In genomic region chr21:43209575-43210453, GRCh38 we compare ENCODE assay signal across 12 cellular contexts. TPM values are rescaled to one million over a fixed set of nuclear protein-coding genes. Genes with fewer than 3 reads are reported as not detected.
DNase-seq lines count a peak whose midpoint lies in the region; ATAC-seq, FAIRE-seq and TF ChIP-seq lines count a peak whose summit lies in the region.
"Had no signal": no experiment of that assay in that cellular context is flagged by ENCODE, and none has a peak within 500 bp of the region (broad histone marks: within the 10 kb centered on the region; RNA-seq: fewer than 3 reads in every experiment).

No MANE protein-coding gene starts in this region.

- intact Hi-C loops in MCF 10A (cut with micrococcal nuclease) (no loop called here), mammary epithelial cell (cut with micrococcal nuclease) (no loop called here), HepG2 (cut with micrococcal nuclease; ENCODE audit: unreplicated experiment) (no loop called here)

- FAIRE-seq in HepG2 (lab: Jason Lieb, UNC) = peak; percentile 37

- H3K27ac Mint-ChIP-seq in MCF 10A (ENCODE audit: low read depth, unreplicated experiment) = peak overlapping the region; percentile 6
- H3K27ac Mint-ChIP-seq: dendritic cell treated with granulocyte-macrophage colony-stimulating factor and Interleukin-4, amounts not matched to agents 40 ng/mL and 50 ng/mL, for 4 days; natural killer cell had no signal

- ATAC-seq in HepG2 = peak; percentile 77
- ATAC-seq: natural killer cell had no signal

- H2AFZ ChIP-seq in mammary epithelial cell (ENCODE audit: low read depth, low read length) (no peak overlapping the region), HepG2 (ENCODE audit: low read length) (no peak overlapping the region)

- H3K9me3 Mint-ChIP-seq in MCF 10A (ENCODE audit: unreplicated experiment) = no peaks in the 10 kb centered on the region
- H3K9me3 Mint-ChIP-seq: dendritic cell treated with granulocyte-macrophage colony-stimulating factor and Interleukin-4, amounts not matched to agents 40 ng/mL and 50 ng/mL, for 4 days; natural killer cell had no signal

- CTCF ChIA-PET in MCF 10A (lab: Yijun Ruan, JAX) (no interaction called here), mammary epithelial cell (lab: Charles Lee; ENCODE audit: low non-redundant PET) (no interaction called here), HepG2 (lab: Yijun Ruan, JAX; ENCODE audit: low intra/inter-chr PET ratio, low total read pairs) (interaction anchor here (2.9 kb wide), 1 partner anchor 437 kb away, joined by 12 read pairs; no protein-coding TSS in a partner anchor)

- H3K4me3 Mint-ChIP-seq in MCF 10A (ENCODE audit: unreplicated experiment) = no peak overlapping the region
- H3K4me3 Mint-ChIP-seq: dendritic cell treated with granulocyte-macrophage colony-stimulating factor and Interleukin-4, amounts not matched to agents 40 ng/mL and 50 ng/mL, for 4 days; natural killer cell had no signal

- POLR2A ChIA-PET in MCF 10A (lab: Yijun Ruan, JAX) (no interaction called here), HepG2 (lab: Yijun Ruan, JAX) (interaction anchor here (1.0 to 2.5 kb wide), 5 partner anchors 16 to 136 kb away, joined by 3 to 17 read pairs (median 4); no protein-coding TSS in a partner anchor)

- no peaks in the 10 kb centered on the region for H3K4me1 Mint-ChIP-seq in MCF 10A (ENCODE audit: insufficient read depth, unreplicated experiment)

- H3K9ac ChIP-seq in mammary epithelial cell (ENCODE audit: insufficient read depth, low read length) = no peak overlapping the region
- H3K9ac ChIP-seq in HepG2 (ENCODE audit: insufficient read depth, low read depth, low read length) = peak overlapping the region; percentile 50

- no peaks in the 10 kb centered on the region for H3K36me3 Mint-ChIP-seq in MCF 10A (ENCODE audit: insufficient read depth, unreplicated experiment)
- H3K36me3 Mint-ChIP-seq: natural killer cell had no signal

- H3K9me3 ChIP-seq in mammary epithelial cell (replicated peaks; ENCODE audit: insufficient read depth, low read length) = no peaks in the 10 kb centered on the region
- no peaks in the 10 kb centered on the region for H3K9me3 ChIP-seq in HepG2 (ENCODE audit: low read length)

- H3K27me3 ChIP-seq in mammary epithelial cell (ENCODE audit: insufficient read depth, low read length) = no peaks in the 10 kb centered on the region
- H3K27me3 ChIP-seq in HepG2 (ENCODE audit: control insufficient read depth in 1 of 2, insufficient read depth in 2 of 2, low read length in 2 of 2) = no peaks in the 10 kb centered on the region

- no peak overlapping the region for H3K4me2 ChIP-seq in mammary epithelial cell (ENCODE audit: insufficient read depth, low read depth, low read length)
- H3K4me2 ChIP-seq in HepG2 (ENCODE audit: low read depth, low read length) = peak overlapping the region; percentile 75

- H3K79me2 ChIP-seq in mammary epithelial cell (ENCODE audit: insufficient read depth, low read length) = no peaks in the 10 kb centered on the region
- H3K79me2 ChIP-seq in HepG2 (ENCODE audit: insufficient read depth, low read length) = no peaks in the 10 kb centered on the region

- TF ChIP-seq EP300 in HepG2 (IDR thresholded peaks at IDR 0.05; ENCODE audit: low read depth in 2 of 2, low read length in 2 of 2) (no peak), HepG2 (CRISPR knock-in tag; IDR thresholded peaks at IDR 0.05; ENCODE audit: borderline replicate concordance) (0 out of 2 replicates have a peak, but pooled peaks have one; percentile 39)

- no peak for TF ChIP-seq CTCF in MCF 10A (IDR thresholded peaks at IDR 0.05; ENCODE audit: unreplicated experiment)
- TF ChIP-seq CTCF in mammary epithelial cell (conservative IDR thresholded peaks at IDR 0.05 in 1 of 2, IDR thresholded peaks at IDR 0.05 in 1 of 2; ENCODE audit: extremely low read depth in 1 of 2, insufficient read depth in 1 of 2, low read depth in 1 of 2, low read length in 2 of 2) = no peak
- no peak for TF ChIP-seq CTCF in HepG2 (CRISPR knock-in tag; IDR thresholded peaks at IDR 0.05)

- no TSS peak for BruUV-seq in MCF 10A (replicated peaks; lab: Mats Ljungman, UMichigan)
- BruUV-seq in mammary epithelial cell (replicated peaks; lab: Mats Ljungman, UMichigan) = no TSS peak
- no TSS peak for BruUV-seq in HepG2 (replicated peaks; lab: Mats Ljungman, UMichigan)

- H3K27ac ChIP-seq in mammary epithelial cell (ENCODE audit: insufficient read depth, low read depth, low read length) (no peak overlapping the region), HepG2 (ENCODE audit: extremely low read length, insufficient read depth, low read length) (no peak overlapping the region)

- no peaks in the 10 kb centered on the region for H3K36me3 ChIP-seq in mammary epithelial cell (ENCODE audit: insufficient read depth, low read length)
- no peaks in the 10 kb centered on the region for H3K36me3 ChIP-seq in HepG2 (replicated peaks in 1 of 2; ENCODE audit: control insufficient read depth in 1 of 2, insufficient read depth in 2 of 2, low read length in 2 of 2)

- in situ Hi-C loops in mammary epithelial cell (cut with MboI; ENCODE audit: low sequenced_read_pairs in 2 of 2) = no loop called here
- in situ Hi-C loops in HepG2 (cut with HindIII; ENCODE audit: extremely low pct_ligation_motif_present, low pct_unique_long_range_greater_than_20kb) = no loop called here

- no peaks in the 10 kb centered on the region for H3K27me3 Mint-ChIP-seq in MCF 10A (ENCODE audit: insufficient read depth, unreplicated experiment)

- TF ChIP-seq RAD21 in HepG2 (CRISPR knock-in tag; IDR thresholded peaks at IDR 0.05) = no peak

- dilution Hi-C loops in mammary epithelial cell (cut with HindIII; ENCODE audit: low sequenced_read_pairs) = no loop called here

- DNase-seq in MCF 10A (ENCODE audit: unreplicated experiment) = peak; percentile 82
- no peak for DNase-seq in mammary epithelial cell
- peak; percentile 57 for DNase-seq in astrocyte of the hippocampus (ENCODE audit: low read depth, low spot score)
- DNase-seq in HepG2 (ENCODE audit: low spot score) = peak; percentile 72
- DNase-seq in NCI-H187 treated with DMSO at 0.1 percent for 48 hours (lab: John Stamatoyannopoulos, UW) = no peak
- no peak for DNase-seq in NOMO-1 (lab: John Stamatoyannopoulos, UW; ENCODE audit: unreplicated experiment in 2 of 2)
- no peak for DNase-seq in kidney tubule cell (ENCODE audit: low spot score)
- no peak for DNase-seq in DMS114 treated with DMSO at 0.1 percent for 48 hours (lab: John Stamatoyannopoulos, UW; ENCODE audit: unreplicated experiment)
- DNase-seq: natural killer cell, NCI-H748 treated with DMSO at 0.1 percent for 48 hours, T-helper 9 cell had no signal

- 93% methylated on average over 23 of the region's 36 CpGs for WGBS in mammary epithelial cell (ENCODE audit: low coverage, missing lambda C conversion rate)
- WGBS in HepG2 (ENCODE audit: low lambda C conversion rate) = 48% methylated on average over 9 of the region's 36 CpGs

- no peak for TF ChIP-seq POLR2A in HepG2 (IDR thresholded peaks at IDR 0.05; ENCODE audit: insufficient read depth in 1 of 2, low read depth in 2 of 2, low read length in 2 of 2)

- H3K4me3 ChIP-seq in mammary epithelial cell (replicated peaks in 1 of 3; ENCODE audit: insufficient read depth in 1 of 3, low read depth in 2 of 3, low read length in 3 of 3) (no peak overlapping the region), HepG2 (replicated peaks in 1 of 3; ENCODE audit: insufficient read depth in 1 of 3, low read depth in 2 of 3, low read length in 3 of 3) (peak overlapping the region; percentile 5 to 62 (median 20); a peak in 5 of 6 replicates)

- H3K4me1 ChIP-seq in mammary epithelial cell (ENCODE audit: insufficient read depth, low read length) = no peaks in the 10 kb centered on the region
- peaks cover 36% of the 10 kb centered on the region for H3K4me1 ChIP-seq in HepG2 (ENCODE audit: insufficient read depth, low read length)

- no peaks in the 10 kb centered on the region for H4K20me1 ChIP-seq in mammary epithelial cell (ENCODE audit: insufficient read depth, low read length)
- H4K20me1 ChIP-seq in HepG2 (ENCODE audit: insufficient read depth, low read length) = no peaks in the 10 kb centered on the region

TF ChIP-seq in HepG2, 621 proteins besides CTCF, POLR2A, EP300 and RAD21 (continues in another document):
- TF ChIP-seq ZNF30 (CRISPR knock-in tag; IDR thresholded peaks at IDR 0.05) = no peak
- no peak for TF ChIP-seq MXD3 (CRISPR knock-in tag; IDR thresholded peaks at IDR 0.05)

RNA-seq across cellular contexts. Expression of gene CRYAA, which starts 41.0 kb away (rescaled TPM):
- not detected in 2 replicates for total RNA-seq in MCF 10A (2022)
- not detected for total RNA-seq in mammary epithelial cell
- polyA plus RNA-seq in mammary epithelial cell = not detected
- polyA minus RNA-seq in mammary epithelial cell = not detected
- 5.2 and 5.6 TPM in 2 replicates for total RNA-seq in HepG2 (2016; rRNA removed; fragmentation: Illumina TruSeq; extraction: Trizol)
- total RNA-seq in HepG2 (2016; cell fraction: cytosol; rRNA removed; fragmentation: Illumina TruSeq; extraction: Trizol; ENCODE audit: low read depth) = 4.7 and 6.3 TPM in 2 replicates
- total RNA-seq in HepG2 (2016; cell fraction: insoluble cytoplasmic fraction; rRNA removed; fragmentation: Illumina TruSeq; extraction: Trizol) = 6.2 TPM in 1 of 2 replicates, not detected in the other
- 6.0 and 8.4 TPM in 2 replicates for total RNA-seq in HepG2 (2016; cell fraction: membrane; rRNA removed; fragmentation: Illumina TruSeq; extraction: Trizol)
- total RNA-seq in HepG2 (2016; cell fraction: nucleus; rRNA removed; fragmentation: Illumina TruSeq; extraction: Trizol) = 2.3 and 5.6 TPM in 2 replicates
- polyA plus RNA-seq in HepG2 (2011; rRNA removed) = 7.6 and 8.6 TPM in 2 replicates
- polyA plus RNA-seq in HepG2 (2011; cell fraction: cytosol; rRNA removed) = 9.1 and 18.4 TPM in 2 replicates
- 5.7 and 7.5 TPM in 2 replicates for polyA plus RNA-seq in HepG2 (2011; cell fraction: nucleus; rRNA removed)
- 10.0 and 16.7 TPM in 2 replicates for polyA plus RNA-seq in HepG2 (2012)
- 13.6 and 17.8 TPM in 2 replicates for polyA plus RNA-seq in HepG2 (2016; cell fraction: cytosol; fragmentation: Illumina TruSeq; extraction: Trizol; ENCODE audit: low read depth)
- 11.2 and 14.9 TPM in 2 replicates for polyA plus RNA-seq in HepG2 (2016; cell fraction: insoluble cytoplasmic fraction; fragmentation: Illumina TruSeq; extraction: Trizol; ENCODE audit: low read depth)
- 16.4 and 19.1 TPM in 2 replicates for polyA plus RNA-seq in HepG2 (2016; cell fraction: membrane; fragmentation: Illumina TruSeq; extraction: Trizol; ENCODE audit: low read depth)
- polyA plus RNA-seq in HepG2 (2016; cell fraction: nucleus; fragmentation: Illumina TruSeq; extraction: Trizol; ENCODE audit: insufficient read depth, low read depth) = 6.9 and 8.0 TPM in 2 replicates
- polyA minus RNA-seq in HepG2 (2011; rRNA and poly(A)+ RNA removed; ENCODE audit: low replicate concordance) = 6.5 TPM in 1 of 2 replicates, not detected in the other
- 4.6 TPM in 1 of 2 replicates, not detected in the other for polyA minus RNA-seq in HepG2 (2011; cell fraction: cytosol; rRNA and poly(A)+ RNA removed)
- 0.62 and 1.2 TPM in 2 replicates for polyA minus RNA-seq in HepG2 (2011; cell fraction: nucleus; rRNA and poly(A)+ RNA removed)
- total RNA-seq: natural killer cell had no signal

Comparison
In these comparisons a context has a peak if more than half of its experiments do, and no peak if none do; other contexts are left out.
1. DNase-seq: peak in MCF 10A (single experiment), astrocyte of the hippocampus (single experiment) and HepG2 (single experiment); none in mammary epithelial cell (single experiment), NCI-H187 treated with DMSO at 0.1 percent for 48 hours (single experiment), NOMO-1 (0 of 2), kidney tubule cell (single experiment) and DMS114 treated with DMSO at 0.1 percent for 48 hours (single experiment).
2. H3K4me3 ChIP-seq: peak in HepG2 (3 of 3); none in mammary epithelial cell (0 of 3).